20 cellular contexts compared by ENCODE assay signal in the genomic region with DNA sequence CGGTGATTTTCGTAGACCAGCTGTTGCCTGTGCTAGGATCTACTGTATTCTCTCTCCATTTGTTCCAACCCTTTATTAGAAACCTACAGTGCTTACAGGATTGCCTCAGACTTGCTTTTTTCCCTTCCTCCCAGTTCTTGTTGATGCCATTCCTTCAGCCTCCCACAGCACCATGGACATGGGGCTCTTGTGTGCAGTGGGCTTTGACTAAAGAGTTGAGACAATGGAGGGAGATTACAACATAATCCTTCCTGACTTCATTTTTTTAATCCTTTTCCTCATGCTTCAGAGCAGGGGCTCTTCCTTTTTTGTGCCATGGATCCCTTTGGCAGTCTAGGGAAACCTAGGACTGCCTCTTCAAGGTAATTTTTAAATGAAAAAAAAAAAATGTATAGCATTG.
DNase-seq lines count a peak whose midpoint lies in the region; ATAC-seq, FAIRE-seq and TF ChIP-seq lines count a peak whose summit lies in the region.
"Had no signal": no experiment of that assay in that cellular context is flagged by ENCODE, and none has a peak within 500 bp of the region (broad histone marks: within the 10 kb centered on the region; RNA-seq: fewer than 3 reads in every experiment).

No MANE protein-coding gene starts in this region.

- H2BK5ac ChIP-seq in H1 (ENCODE audit: low read depth, low read length) = no peak overlapping the region

- no peak overlapping the region for H3K4me2 ChIP-seq in H1 (ENCODE audit: insufficient read depth in 1 of 2, low read depth in 2 of 2, low read length in 2 of 2)
- H3K4me2 ChIP-seq: BLaER1 treated with 17β-estradiol and CSF1 and Interleukin-3, amounts not matched to agents 10 nM and 100 nM had no signal

- H4K5ac ChIP-seq in H1 (ENCODE audit: insufficient read length, low read depth, low read length) = no peak overlapping the region

- no peak for ATAC-seq in WTC11

- no peak overlapping the region for H3K4me3 ChIP-seq in H1 (ENCODE audit: extremely low read depth in 1 of 4, insufficient read depth in 2 of 4, low read depth in 3 of 4, low read length in 4 of 4)
- H3K4me3 ChIP-seq in ascending aorta = no peak overlapping the region
- H3K4me3 ChIP-seq: BLaER1 treated with 17β-estradiol and CSF1 and Interleukin-3, amounts not matched to agents 10 nM and 100 nM had no signal

- H2BK15ac ChIP-seq in H1 (ENCODE audit: low read length) = no peak overlapping the region

- no peak overlapping the region for H3K27ac Mint-ChIP-seq in activated CD4-positive, alpha-beta memory T cell treated with anti-CD3 and anti-CD28 coated beads for 36 hours
- H3K27ac Mint-ChIP-seq in WTC11 = no peak overlapping the region
- H3K27ac Mint-ChIP-seq: CD4-positive, CD25-positive, alpha-beta regulatory T cell had no signal

- CTCF ChIA-PET in H1 (lab: Charles Lee; ENCODE audit: partially characterized antibody) (no interaction called here), WTC11 (lab: Charles Lee) (no interaction called here)
- CTCF ChIA-PET in activated CD4-positive, alpha-beta memory T cell treated with anti-CD3 and anti-CD28 coated beads for 36 hours (lab: Charles Lee) = no interaction called here

- H3K36me3 Mint-ChIP-seq in activated CD4-positive, alpha-beta memory T cell treated with anti-CD3 and anti-CD28 coated beads for 36 hours = no peaks in the 10 kb centered on the region
- peaks cover 7% of the 10 kb centered on the region; the same call in 1 of the 2 replicates for H3K36me3 Mint-ChIP-seq in WTC11
- H3K36me3 Mint-ChIP-seq: CD4-positive, CD25-positive, alpha-beta regulatory T cell had no signal

- H3K27ac ChIP-seq in H1 (ENCODE audit: low read depth, low read length) (no peak overlapping the region), ascending aorta (no peak overlapping the region)
- H3K27ac ChIP-seq: BLaER1 treated with 17β-estradiol and CSF1 and Interleukin-3, amounts not matched to agents 10 nM and 100 nM had no signal

- no peaks in the 10 kb centered on the region for H4K20me1 ChIP-seq in H1 (replicated peaks in 1 of 2; ENCODE audit: control insufficient read depth in 1 of 2, insufficient read depth in 2 of 2, low read length in 2 of 2)
- H4K20me1 ChIP-seq: BLaER1 treated with 17β-estradiol and CSF1 and Interleukin-3, amounts not matched to agents 10 nM and 100 nM had no signal

- no peak overlapping the region for H3K23ac ChIP-seq in H1 (ENCODE audit: insufficient read length)

- no peak for TF ChIP-seq RAD21 in Ishikawa (IDR thresholded peaks at IDR 0.05; ENCODE audit: low read depth)
- no peak for TF ChIP-seq RAD21 in H1 (IDR thresholded peaks at IDR 0.05 in 1 of 2, conservative IDR thresholded peaks at IDR 0.05 in 1 of 2; ENCODE audit: low read depth in 2 of 2, low read length in 2 of 2)

- no peak overlapping the region for H2BK12ac ChIP-seq in H1 (ENCODE audit: low read depth, low read length)

- no peak for TF ChIP-seq EP300 in Ishikawa (IDR thresholded peaks at IDR 0.05; ENCODE audit: borderline replicate concordance)
- TF ChIP-seq EP300 in H1 (IDR thresholded peaks at IDR 0.05; ENCODE audit: borderline replicate concordance in 1 of 2, low read depth in 2 of 2, low read length in 2 of 2) = no peak

- H3K4ac ChIP-seq in H1 (replicated peaks; ENCODE audit: insufficient read length, low read depth, low read length) = no peak overlapping the region

- H3K9me3 ChIP-seq in H1 (ENCODE audit: insufficient read depth in 2 of 2, low read depth in 1 of 2, low read length in 1 of 2) = no peaks in the 10 kb centered on the region
- no peaks in the 10 kb centered on the region for H3K9me3 ChIP-seq in ascending aorta
- H3K9me3 ChIP-seq: BLaER1 treated with 17β-estradiol and CSF1 and Interleukin-3, amounts not matched to agents 10 nM and 100 nM had no signal

- no peaks in the 10 kb centered on the region for H3K4me1 Mint-ChIP-seq in activated CD4-positive, alpha-beta memory T cell treated with anti-CD3 and anti-CD28 coated beads for 36 hours (ENCODE audit: low read depth)
- peaks cover 4% of the 10 kb centered on the region for H3K4me1 Mint-ChIP-seq in WTC11
- H3K4me1 Mint-ChIP-seq: CD4-positive, CD25-positive, alpha-beta regulatory T cell had no signal

- TF ChIP-seq CTCF in H1 (IDR thresholded peaks at IDR 0.05; ENCODE audit: control extremely low read depth in 1 of 3, insufficient read depth in 1 of 3, low read depth in 1 of 3, low read length in 3 of 3) (no peak), ascending aorta (IDR thresholded peaks at IDR 0.05) (no peak), WTC11 (IDR thresholded peaks at IDR 0.05) (no peak)

- no peak overlapping the region for H2BK20ac ChIP-seq in H1 (ENCODE audit: low read length)

- intact Hi-C loops in ascending aorta (cut with DNase I) = no loop called here
- intact Hi-C loops in activated CD4-positive, alpha-beta memory T cell treated with anti-CD3 and anti-CD28 coated beads for 36 hours (cut with micrococcal nuclease) = no loop called here

- no peak overlapping the region for H3K18ac ChIP-seq in H1 (ENCODE audit: extremely low read depth, low read length)

- FAIRE-seq in H1 (lab: Jason Lieb, UNC) = no peak
- FAIRE-seq: GM12892, GM19239, H54 had no signal

- peaks cover 2% of the 10 kb centered on the region for H3K9me3 Mint-ChIP-seq in activated CD4-positive, alpha-beta memory T cell treated with anti-CD3 and anti-CD28 coated beads for 36 hours
- peaks cover 13% of the 10 kb centered on the region for H3K9me3 Mint-ChIP-seq in WTC11

- no peak for TF ChIP-seq POLR2A in H1 (IDR thresholded peaks at IDR 0.05; ENCODE audit: control extremely low read depth in 1 of 2, low read depth in 2 of 2, low read length in 2 of 2)

- DNase-seq in D341Med (ENCODE audit: low spot score) (peak; percentile 63), H1 (ENCODE audit: low read depth in 1 of 2, low spot score in 2 of 2) (no peak), renal cortical epithelial cell (ENCODE audit: low read depth) (peak; percentile 84), ascending aorta (ENCODE audit: low spot score in 2 of 2) (no peak), WTC11 (ENCODE audit: low spot score) (no peak), middle frontal gyrus (ENCODE audit: extremely low spot score, low spot score) (no peak)
- DNase-seq in activated CD4-positive, alpha-beta memory T cell treated with anti-CD3 and anti-CD28 coated beads for 36 hours = no peak
- DNase-seq: 8988T; ACHN; Calu3; CD4-positive, CD25-positive, alpha-beta regulatory T cell; DMS153; DND-41; GDM1; IMR-90 had no signal

- no peaks in the 10 kb centered on the region for H3K79me1 ChIP-seq in H1 (ENCODE audit: low read depth, low read length)

- H3K23me2 ChIP-seq in H1 (ENCODE audit: low read depth, low read length) = no peaks in the 10 kb centered on the region; the same call in 1 of the 2 replicates

- no peaks in the 10 kb centered on the region for H3K4me1 ChIP-seq in H1 (replicated peaks in 1 of 4; ENCODE audit: control insufficient read depth in 3 of 4, insufficient read depth in 4 of 4, low read length in 3 of 4)
- H3K4me1 ChIP-seq in ascending aorta = no peaks in the 10 kb centered on the region

- no peak overlapping the region for H2AK5ac ChIP-seq in H1 (ENCODE audit: low read depth, low read length)

- H3K27me3 Mint-ChIP-seq in activated CD4-positive, alpha-beta memory T cell treated with anti-CD3 and anti-CD28 coated beads for 36 hours = peaks cover 3% of the 10 kb centered on the region
- no peaks in the 10 kb centered on the region for H3K27me3 Mint-ChIP-seq in WTC11 (ENCODE audit: low read depth)
- H3K27me3 Mint-ChIP-seq: CD4-positive, CD25-positive, alpha-beta regulatory T cell had no signal

- H3K79me2 ChIP-seq in H1 (ENCODE audit: control insufficient read depth in 1 of 2, insufficient read depth in 2 of 2, low read length in 2 of 2) = no peaks in the 10 kb centered on the region

- no peak overlapping the region for H3K14ac ChIP-seq in H1 (ENCODE audit: insufficient read length)

- H2AFZ ChIP-seq in H1 (ENCODE audit: low read length) = 0 out of 2 replicates have a peak overlapping the region, but pooled peaks have one; percentile 3

- POLR2A ChIA-PET in H1 (lab: Charles Lee; ENCODE audit: partially characterized antibody) = no interaction called here
- POLR2A ChIA-PET in activated CD4-positive, alpha-beta memory T cell treated with anti-CD3 and anti-CD28 coated beads for 36 hours (lab: Charles Lee) = no interaction called here
- POLR2A ChIA-PET in WTC11 (lab: Charles Lee) = no interaction called here

- no peaks in the 10 kb centered on the region for H3K36me3 ChIP-seq in H1 (ENCODE audit: control insufficient read depth in 2 of 4, insufficient read depth in 4 of 4, low read length in 3 of 4)
- no peaks in the 10 kb centered on the region for H3K36me3 ChIP-seq in ascending aorta
- H3K36me3 ChIP-seq: BLaER1 treated with 17β-estradiol and CSF1 and Interleukin-3, amounts not matched to agents 10 nM and 100 nM had no signal

- no peak overlapping the region for H3K56ac ChIP-seq in H1 (replicated peaks; ENCODE audit: insufficient read length, low read depth, low read length)

- H4K91ac ChIP-seq in H1 (replicated peaks; ENCODE audit: insufficient read length, low read length) = no peak overlapping the region

- H3K9ac ChIP-seq in H1 (replicated peaks in 1 of 4; ENCODE audit: extremely low read depth in 1 of 4, low read depth in 3 of 4, low read length in 3 of 4) = no peak overlapping the region
- H3K9ac ChIP-seq: BLaER1 treated with 17β-estradiol and CSF1 and Interleukin-3, amounts not matched to agents 10 nM and 100 nM had no signal

- H3K27me3 ChIP-seq in H1 (replicated peaks in 1 of 4; ENCODE audit: control insufficient read depth in 3 of 4, extremely low read depth in 1 of 4, insufficient read depth in 3 of 4, low read length in 3 of 4) = no peaks in the 10 kb centered on the region
- H3K27me3 ChIP-seq in ascending aorta = no peaks in the 10 kb centered on the region
- H3K27me3 ChIP-seq: BLaER1 treated with 17β-estradiol and CSF1 and Interleukin-3, amounts not matched to agents 10 nM and 100 nM had no signal

- no peak overlapping the region for H2BK120ac ChIP-seq in H1 (replicated peaks; ENCODE audit: low read depth, low read length)

- no peak overlapping the region; the same call in 1 of the 2 replicates for H4K8ac ChIP-seq in H1 (ENCODE audit: extremely low read depth, insufficient read depth, low read length)

- H3K4me3 Mint-ChIP-seq in activated CD4-positive, alpha-beta memory T cell treated with anti-CD3 and anti-CD28 coated beads for 36 hours = no peak overlapping the region
- H3K4me3 Mint-ChIP-seq in WTC11 = no peak overlapping the region
- H3K4me3 Mint-ChIP-seq: CD4-positive, CD25-positive, alpha-beta regulatory T cell had no signal

- WGBS in H1 (ENCODE audit: extremely low coverage in 1 of 2, insufficient coverage in 1 of 2, insufficient read length in 1 of 2, insufficient replicate concordance in 2 of 2, low coverage in 1 of 2, low lambda C conversion rate in 2 of 2, missing lambda C conversion rate in 1 of 2), 2 experiments = 89% methylated on average over 2 of the region's 2 CpGs; no CpG with 5 or more reads in 1 of the 2 experiments

TF ChIP-seq in Ishikawa, 13 proteins besides CTCF, POLR2A, EP300 and RAD21 (continues in another document):
- TF ChIP-seq CEBPB (IDR thresholded peaks at IDR 0.05) = peak; percentile 41; the same call in 1 of the 2 replicates

TF ChIP-seq in H1, 55 proteins besides CTCF, POLR2A, EP300 and RAD21 (continues in another document):
- TF ChIP-seq SP1 (IDR thresholded peaks at IDR 0.05; ENCODE audit: low read depth, low read length) = no peak

Comparison
In these comparisons a context has a peak if more than half of its experiments do, and no peak if none do; other contexts are left out.
1. DNase-seq: peak in D341Med (single experiment) and renal cortical epithelial cell (single experiment); none in H1 (0 of 2), ascending aorta (0 of 2), activated CD4-positive, alpha-beta memory T cell treated with anti-CD3 and anti-CD28 coated beads for 36 hours (single experiment), WTC11 (single experiment) and middle frontal gyrus (single experiment).